8 cellular contexts compared by ENCODE assay signal in the genomic region with DNA sequence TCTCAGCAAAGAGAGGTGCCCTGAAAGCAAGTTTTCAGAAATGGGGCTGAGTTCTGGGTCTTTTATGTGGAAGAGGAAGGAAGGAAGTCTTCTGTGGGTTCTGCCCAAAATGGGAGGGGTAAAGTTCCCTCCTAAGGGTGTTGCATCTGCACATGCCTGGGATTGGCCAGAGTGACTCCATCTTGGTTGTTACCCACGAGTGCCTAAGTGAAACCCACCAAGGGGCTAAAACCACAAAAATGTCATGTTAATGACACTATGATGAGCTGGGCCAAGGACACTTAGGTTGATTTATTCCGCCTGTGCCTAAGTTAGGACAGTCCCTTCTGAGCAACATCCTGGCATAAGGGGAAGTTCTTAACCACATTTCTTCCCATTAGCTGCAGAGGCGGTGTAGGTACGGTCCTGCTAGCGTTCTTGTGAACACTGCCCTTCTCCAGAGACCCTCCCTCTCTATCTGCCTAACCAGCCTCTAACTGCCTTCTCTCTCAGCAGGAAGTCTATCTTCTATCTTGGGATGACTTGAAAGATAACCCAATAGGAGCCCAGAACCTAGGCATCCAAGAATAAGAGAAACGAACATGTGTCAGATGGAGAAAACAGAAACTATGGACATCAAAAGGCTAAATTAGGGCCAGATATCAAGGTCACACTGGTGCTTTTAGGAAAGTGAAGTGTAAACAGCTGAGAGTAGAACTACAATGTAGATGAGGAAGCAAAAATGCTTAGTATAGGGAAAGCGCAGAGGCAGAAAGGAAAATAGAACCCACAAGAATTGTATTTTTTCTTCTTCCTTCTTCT.
A peak's percentile ranks its signal among the peaks of the same experiment; 100 is the strongest.
DNase-seq lines count a peak whose midpoint lies in the region; ATAC-seq and TF ChIP-seq lines count a peak whose summit lies in the region.

No MANE protein-coding gene starts in this region.

- CTCF ChIA-PET in activated CD8-positive, alpha-beta T cell treated with anti-CD3 and anti-CD28 coated beads for 36 hours (lab: Charles Lee) = interaction anchor here (0.7 to 1.3 kb wide), 2 partner anchors 20 to 72 kb away, joined by 4 to 5 read pairs; no protein-coding TSS in a partner anchor

- peaks cover 45% of the 10 kb centered on the region for H3K9me3 Mint-ChIP-seq in activated CD8-positive, alpha-beta T cell treated with anti-CD3 and anti-CD28 coated beads for 36 hours

- peaks cover 30% of the 10 kb centered on the region for H3K36me3 Mint-ChIP-seq in activated CD8-positive, alpha-beta T cell treated with anti-CD3 and anti-CD28 coated beads for 36 hours (ENCODE audit: low read depth)

- no peak overlapping the region for H3K4me3 Mint-ChIP-seq in activated CD8-positive, alpha-beta T cell treated with anti-CD3 and anti-CD28 coated beads for 36 hours

- peak; percentile 69 for DNase-seq in activated CD8-positive, alpha-beta T cell treated with anti-CD3 and anti-CD28 coated beads for 36 hours
- DNase-seq in sciatic nerve (ENCODE audit: low spot score) (no peak), GM20000 (ENCODE audit: low spot score) (no peak), posterior vena cava (ENCODE audit: low spot score) (no peak), COR-L47 (lab: John Stamatoyannopoulos, UW) (no peak)

- peaks cover 50% of the 10 kb centered on the region for H3K4me1 Mint-ChIP-seq in activated CD8-positive, alpha-beta T cell treated with anti-CD3 and anti-CD28 coated beads for 36 hours (ENCODE audit: low read depth)

- H3K27ac Mint-ChIP-seq in activated CD8-positive, alpha-beta T cell treated with anti-CD3 and anti-CD28 coated beads for 36 hours = peak overlapping the region; percentile 81

- ATAC-seq in GM18520 (IDR thresholded peaks at IDR 0.05; ENCODE audit: unreplicated experiment) = peak; percentile 77
- peak; percentile 83 for ATAC-seq in HG03432 (IDR thresholded peaks at IDR 0.05; ENCODE audit: unreplicated experiment)
- ATAC-seq in activated CD8-positive, alpha-beta T cell treated with anti-CD3 and anti-CD28 coated beads for 36 hours = peak; percentile 88
- ATAC-seq in sciatic nerve = peak; percentile 72
- ATAC-seq in HG03521 (IDR thresholded peaks at IDR 0.05; ENCODE audit: unreplicated experiment) = no peak

- TF ChIP-seq CTCF in activated CD8-positive, alpha-beta T cell treated with anti-CD3 and anti-CD28 coated beads for 36 hours (IDR thresholded peaks at IDR 0.05) = no peak
- TF ChIP-seq CTCF in GM20000 (IDR thresholded peaks at IDR 0.05; ENCODE audit: extremely low read depth, missing control alignments) = no peak

- POLR2A ChIA-PET in activated CD8-positive, alpha-beta T cell treated with anti-CD3 and anti-CD28 coated beads for 36 hours (lab: Charles Lee) = interaction anchor here (0.8 kb wide), 1 partner anchor 63 kb away, joined by 3 read pairs; no protein-coding TSS in a partner anchor

- no peaks in the 10 kb centered on the region for H3K27me3 Mint-ChIP-seq in activated CD8-positive, alpha-beta T cell treated with anti-CD3 and anti-CD28 coated beads for 36 hours

- intact Hi-C loops in activated CD8-positive, alpha-beta T cell treated with anti-CD3 and anti-CD28 coated beads for 36 hours (cut with micrococcal nuclease) = no loop called here
- intact Hi-C loops in sciatic nerve (cut with DNase I) = no loop called here
- intact Hi-C loops in posterior vena cava (cut with DNase I) = no loop called here
